In the genomic region with DNA sequence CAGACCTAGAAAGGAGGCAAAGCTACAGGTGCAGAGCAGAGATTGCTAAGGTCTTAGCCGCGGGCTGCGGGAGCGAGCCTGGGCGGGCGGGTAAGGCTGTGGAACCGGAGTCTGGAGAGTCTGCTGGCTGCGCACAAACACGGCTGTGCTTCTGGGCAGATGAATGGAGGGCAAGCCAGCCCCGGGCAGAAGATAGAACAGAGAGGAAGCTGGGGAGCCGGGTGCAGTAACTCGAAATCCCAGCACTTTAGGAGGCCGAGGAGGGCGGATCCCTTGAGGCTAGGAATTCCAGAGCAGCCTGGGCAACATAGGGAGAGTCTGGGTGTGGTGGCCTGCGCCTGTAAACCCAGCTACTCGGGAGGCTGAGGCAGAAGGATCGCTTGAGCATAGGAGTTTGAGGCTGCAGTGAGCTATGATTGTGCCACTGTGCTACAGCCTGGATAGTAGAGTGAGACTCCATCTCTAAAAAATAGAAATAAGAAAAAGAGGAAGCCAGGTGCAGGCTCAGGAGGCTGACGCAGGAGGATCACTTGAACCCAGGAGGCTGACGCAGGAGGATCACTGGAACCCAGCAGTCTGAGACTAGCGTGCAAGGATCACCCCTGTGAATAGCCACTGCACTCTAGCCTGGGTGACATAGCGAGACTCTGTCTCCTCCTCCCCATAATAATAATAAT, we compare ENCODE assay signal across 1 cellular context.
TF ChIP-seq lines count a peak whose summit lies in the region.

No MANE protein-coding gene starts in this region.

TF ChIP-seq in GM23338, 12 proteins besides CTCF, POLR2A, EP300 and RAD21 (continued from another document):
- TF ChIP-seq, protein P1, sequence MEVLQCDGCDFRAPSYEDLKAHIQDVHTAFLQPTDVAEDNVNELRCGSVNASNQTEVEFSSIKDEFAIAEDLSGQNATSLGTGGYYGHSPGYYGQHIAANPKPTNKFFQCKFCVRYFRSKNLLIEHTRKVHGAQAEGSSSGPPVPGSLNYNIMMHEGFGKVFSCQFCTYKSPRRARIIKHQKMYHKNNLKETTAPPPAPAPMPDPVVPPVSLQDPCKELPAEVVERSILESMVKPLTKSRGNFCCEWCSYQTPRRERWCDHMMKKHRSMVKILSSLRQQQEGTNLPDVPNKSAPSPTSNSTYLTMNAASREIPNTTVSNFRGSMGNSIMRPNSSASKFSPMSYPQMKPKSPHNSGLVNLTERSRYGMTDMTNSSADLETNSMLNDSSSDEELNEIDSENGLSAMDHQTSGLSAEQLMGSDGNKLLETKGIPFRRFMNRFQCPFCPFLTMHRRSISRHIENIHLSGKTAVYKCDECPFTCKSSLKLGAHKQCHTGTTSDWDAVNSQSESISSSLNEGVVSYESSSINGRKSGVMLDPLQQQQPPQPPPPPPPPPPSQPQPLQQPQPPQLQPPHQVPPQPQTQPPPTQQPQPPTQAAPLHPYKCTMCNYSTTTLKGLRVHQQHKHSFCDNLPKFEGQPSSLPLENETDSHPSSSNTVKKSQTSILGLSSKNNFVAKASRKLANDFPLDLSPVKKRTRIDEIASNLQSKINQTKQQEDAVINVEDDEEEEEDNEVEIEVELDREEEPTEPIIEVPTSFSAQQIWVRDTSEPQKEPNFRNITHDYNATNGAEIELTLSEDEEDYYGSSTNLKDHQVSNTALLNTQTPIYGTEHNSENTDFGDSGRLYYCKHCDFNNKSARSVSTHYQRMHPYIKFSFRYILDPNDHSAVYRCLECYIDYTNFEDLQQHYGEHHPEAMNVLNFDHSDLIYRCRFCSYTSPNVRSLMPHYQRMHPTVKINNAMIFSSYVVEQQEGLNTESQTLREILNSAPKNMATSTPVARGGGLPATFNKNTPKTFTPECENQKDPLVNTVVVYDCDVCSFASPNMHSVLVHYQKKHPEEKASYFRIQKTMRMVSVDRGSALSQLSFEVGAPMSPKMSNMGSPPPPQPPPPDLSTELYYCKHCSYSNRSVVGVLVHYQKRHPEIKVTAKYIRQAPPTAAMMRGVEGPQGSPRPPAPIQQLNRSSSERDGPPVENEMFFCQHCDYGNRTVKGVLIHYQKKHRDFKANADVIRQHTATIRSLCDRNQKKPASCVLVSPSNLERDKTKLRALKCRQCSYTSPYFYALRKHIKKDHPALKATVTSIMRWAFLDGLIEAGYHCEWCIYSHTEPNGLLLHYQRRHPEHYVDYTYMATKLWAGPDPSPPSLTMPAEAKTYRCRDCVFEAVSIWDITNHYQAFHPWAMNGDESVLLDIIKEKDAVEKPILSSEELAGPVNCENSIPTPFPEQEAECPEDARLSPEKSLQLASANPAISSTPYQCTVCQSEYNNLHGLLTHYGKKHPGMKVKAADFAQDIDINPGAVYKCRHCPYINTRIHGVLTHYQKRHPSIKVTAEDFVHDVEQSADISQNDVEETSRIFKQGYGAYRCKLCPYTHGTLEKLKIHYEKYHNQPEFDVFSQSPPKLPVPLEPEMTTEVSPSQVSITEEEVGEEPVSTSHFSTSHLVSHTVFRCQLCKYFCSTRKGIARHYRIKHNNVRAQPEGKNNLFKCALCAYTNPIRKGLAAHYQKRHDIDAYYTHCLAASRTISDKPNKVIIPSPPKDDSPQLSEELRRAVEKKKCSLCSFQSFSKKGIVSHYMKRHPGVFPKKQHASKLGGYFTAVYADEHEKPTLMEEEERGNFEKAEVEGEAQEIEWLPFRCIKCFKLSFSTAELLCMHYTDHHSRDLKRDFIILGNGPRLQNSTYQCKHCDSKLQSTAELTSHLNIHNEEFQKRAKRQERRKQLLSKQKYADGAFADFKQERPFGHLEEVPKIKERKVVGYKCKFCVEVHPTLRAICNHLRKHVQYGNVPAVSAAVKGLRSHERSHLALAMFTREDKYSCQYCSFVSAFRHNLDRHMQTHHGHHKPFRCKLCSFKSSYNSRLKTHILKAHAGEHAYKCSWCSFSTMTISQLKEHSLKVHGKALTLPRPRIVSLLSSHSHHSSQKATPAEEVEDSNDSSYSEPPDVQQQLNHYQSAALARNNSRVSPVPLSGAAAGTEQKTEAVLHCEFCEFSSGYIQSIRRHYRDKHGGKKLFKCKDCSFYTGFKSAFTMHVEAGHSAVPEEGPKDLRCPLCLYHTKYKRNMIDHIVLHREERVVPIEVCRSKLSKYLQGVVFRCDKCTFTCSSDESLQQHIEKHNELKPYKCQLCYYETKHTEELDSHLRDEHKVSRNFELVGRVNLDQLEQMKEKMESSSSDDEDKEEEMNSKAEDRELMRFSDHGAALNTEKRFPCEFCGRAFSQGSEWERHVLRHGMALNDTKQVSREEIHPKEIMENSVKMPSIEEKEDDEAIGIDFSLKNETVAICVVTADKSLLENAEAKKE (CRISPR knock-in tag; IDR thresholded peaks at IDR 0.05), result no peak
- TF ChIP-seq, protein P2, sequence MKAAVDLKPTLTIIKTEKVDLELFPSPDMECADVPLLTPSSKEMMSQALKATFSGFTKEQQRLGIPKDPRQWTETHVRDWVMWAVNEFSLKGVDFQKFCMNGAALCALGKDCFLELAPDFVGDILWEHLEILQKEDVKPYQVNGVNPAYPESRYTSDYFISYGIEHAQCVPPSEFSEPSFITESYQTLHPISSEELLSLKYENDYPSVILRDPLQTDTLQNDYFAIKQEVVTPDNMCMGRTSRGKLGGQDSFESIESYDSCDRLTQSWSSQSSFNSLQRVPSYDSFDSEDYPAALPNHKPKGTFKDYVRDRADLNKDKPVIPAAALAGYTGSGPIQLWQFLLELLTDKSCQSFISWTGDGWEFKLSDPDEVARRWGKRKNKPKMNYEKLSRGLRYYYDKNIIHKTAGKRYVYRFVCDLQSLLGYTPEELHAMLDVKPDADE (IDR thresholded peaks at IDR 0.05), result no peak
- TF ChIP-seq POLR2AphosphoS5 (IDR thresholded peaks at IDR 0.05; ENCODE audit: low read depth), result no peak
- no peak for TF ChIP-seq ZNF114 (CRISPR knock-in tag; IDR thresholded peaks at IDR 0.05)
- TF ChIP-seq ZNF331 (CRISPR knock-in tag; IDR thresholded peaks at IDR 0.05; ENCODE audit: low read depth), result no peak
- no peak for TF ChIP-seq STAT1 (IDR thresholded peaks at IDR 0.05; ENCODE audit: unreplicated experiment)
- TF ChIP-seq NANOG (IDR thresholded peaks at IDR 0.05; ENCODE audit: borderline replicate concordance), result no peak
- no peak for TF ChIP-seq EZH2 (IDR thresholded peaks at IDR 0.05; ENCODE audit: low read depth, unreplicated experiment)
TF ChIP-seq in GM23338: peak in this region for 0.
